In genomic region chr3:178486903-178487302, GRCh38 we compare ENCODE assay signal across 23 cellular contexts. TPM values are rescaled to one million over a fixed set of nuclear protein-coding genes. Genes with fewer than 3 reads are reported as not detected.
DNase-seq lines count a peak whose midpoint lies in the region; ATAC-seq and TF ChIP-seq lines count a peak whose summit lies in the region.
"Had no signal": no experiment of that assay in that cellular context is flagged by ENCODE, and none has a peak within 500 bp of the region (broad histone marks: within the 10 kb centered on the region; RNA-seq: fewer than 3 reads in every experiment).

No MANE protein-coding gene starts in this region.

- no peaks in the 10 kb centered on the region for H3K27me3 ChIP-seq in H9 (ENCODE audit: insufficient read depth, low read length)
- H3K27me3 ChIP-seq: BLaER1 treated with 17β-estradiol and CSF1 and Interleukin-3, amounts not matched to agents 10 nM and 100 nM had no signal

- H3K27ac Mint-ChIP-seq in H9 = peak overlapping the region; percentile 13 to 88 (median 24); a peak in 3 of 7 replicates
- H3K27ac Mint-ChIP-seq in WTC11 = peak overlapping the region; percentile 84
- peak overlapping the region; percentile 73 for H3K27ac Mint-ChIP-seq in nephron progenitor cell
- H3K27ac Mint-ChIP-seq in activated CD8-positive, alpha-beta T cell treated with anti-CD3 and anti-CD28 coated beads, Interleukin-2, amount 10 ng/mL, durations not matched to agents 7 days and 5 days = no peak overlapping the region
- H3K27ac Mint-ChIP-seq: CD4-positive, alpha-beta memory T cell; HFFc6 had no signal

- H3K9me3 Mint-ChIP-seq in H9 (no peaks in the 10 kb centered on the region), WTC11 (no peaks in the 10 kb centered on the region), nephron progenitor cell (no peaks in the 10 kb centered on the region)
- H3K9me3 Mint-ChIP-seq in activated CD8-positive, alpha-beta T cell treated with anti-CD3 and anti-CD28 coated beads, Interleukin-2, amount 10 ng/mL, durations not matched to agents 7 days and 5 days (ENCODE audit: insufficient read depth) = no peaks in the 10 kb centered on the region
- H3K9me3 Mint-ChIP-seq: CD4-positive, alpha-beta memory T cell had no signal

- no peak overlapping the region for H3K4me3 Mint-ChIP-seq in H9
- no peak overlapping the region for H3K4me3 Mint-ChIP-seq in WTC11
- H3K4me3 Mint-ChIP-seq in nephron progenitor cell = no peak overlapping the region
- no peak overlapping the region for H3K4me3 Mint-ChIP-seq in activated CD8-positive, alpha-beta T cell treated with anti-CD3 and anti-CD28 coated beads, Interleukin-2, amount 10 ng/mL, durations not matched to agents 7 days and 5 days
- H3K4me3 Mint-ChIP-seq: CD4-positive, alpha-beta memory T cell; HFFc6 had no signal

- H2AFZ ChIP-seq in H9 (ENCODE audit: low read length) = no peak overlapping the region
- H2AFZ ChIP-seq: GM23248 had no signal

- H2BK20ac ChIP-seq in H9 (ENCODE audit: low read depth, low read length, poor library complexity, severe bottlenecking) = no peak overlapping the region

- H3K36me3 Mint-ChIP-seq in H9 (ENCODE audit: insufficient read depth in 1 of 3, low read depth in 3 of 3) (no peaks in the 10 kb centered on the region), WTC11 (no peaks in the 10 kb centered on the region), nephron progenitor cell (ENCODE audit: low read depth) (no peaks in the 10 kb centered on the region)
- H3K36me3 Mint-ChIP-seq in activated CD8-positive, alpha-beta T cell treated with anti-CD3 and anti-CD28 coated beads, Interleukin-2, amount 10 ng/mL, durations not matched to agents 7 days and 5 days (ENCODE audit: low read depth) = no peaks in the 10 kb centered on the region
- H3K36me3 Mint-ChIP-seq: CD4-positive, alpha-beta memory T cell had no signal

- no peaks in the 10 kb centered on the region for H3K9me3 ChIP-seq in H9 (ENCODE audit: control insufficient read depth, low read depth, low read length)
- H3K9me3 ChIP-seq: A549; BE2C; BLaER1 treated with 17β-estradiol and CSF1 and Interleukin-3, amounts not matched to agents 10 nM and 100 nM; HAP-1 had no signal

- H2BK5ac ChIP-seq in H9 (ENCODE audit: insufficient read length, low read length) = no peak overlapping the region

- H3K4me2 ChIP-seq in H9 (ENCODE audit: insufficient read depth, insufficient read length, low read length) = no peak overlapping the region
- H3K4me2 ChIP-seq: A549; BLaER1 treated with 17β-estradiol and CSF1 and Interleukin-3, amounts not matched to agents 10 nM and 100 nM had no signal

- no peak overlapping the region for H3K56ac ChIP-seq in H9 (ENCODE audit: insufficient read length, low read depth, low read length)

- POLR2A ChIA-PET in WTC11 (lab: Charles Lee) = no interaction called here
- POLR2A ChIA-PET in activated CD8-positive, alpha-beta T cell treated with anti-CD3 and anti-CD28 coated beads, Interleukin-2, amount 10 ng/mL, durations not matched to agents 7 days and 5 days (lab: Charles Lee) = no interaction called here

- no peak overlapping the region for H3K23ac ChIP-seq in H9 (ENCODE audit: insufficient read length, low read depth, low read length)

- CTCF ChIA-PET in WTC11 (lab: Charles Lee) = no interaction called here
- CTCF ChIA-PET in activated CD8-positive, alpha-beta T cell treated with anti-CD3 and anti-CD28 coated beads, Interleukin-2, amount 10 ng/mL, durations not matched to agents 7 days and 5 days (lab: Charles Lee) = no interaction called here

- no peak overlapping the region for H4K8ac ChIP-seq in H9 (replicated peaks; ENCODE audit: insufficient read length, low read depth, low read length)

- no peak overlapping the region for H3K27ac ChIP-seq in H9 (ENCODE audit: insufficient read length, low read depth, low read length)
- H3K27ac ChIP-seq: A549; BLaER1 treated with 17β-estradiol and CSF1 and Interleukin-3, amounts not matched to agents 10 nM and 100 nM; GM23248 had no signal

- H3K27me3 Mint-ChIP-seq in H9 (ENCODE audit: low read depth) (no peaks in the 10 kb centered on the region), WTC11 (ENCODE audit: low read depth) (no peaks in the 10 kb centered on the region), nephron progenitor cell (ENCODE audit: low read depth, poor library complexity) (peaks cover 4% of the 10 kb centered on the region)
- no peaks in the 10 kb centered on the region for H3K27me3 Mint-ChIP-seq in activated CD8-positive, alpha-beta T cell treated with anti-CD3 and anti-CD28 coated beads, Interleukin-2, amount 10 ng/mL, durations not matched to agents 7 days and 5 days (ENCODE audit: low read depth)

- H3K4ac ChIP-seq in H9 (ENCODE audit: low read depth, low read length) = no peak overlapping the region

- H2BK120ac ChIP-seq in H9 (ENCODE audit: low read depth, low read length, poor library complexity, severe bottlenecking) = no peak overlapping the region

- H3K4me1 ChIP-seq in H9 (ENCODE audit: insufficient read depth, low read length) = no peaks in the 10 kb centered on the region; the same call in 1 of the 2 replicates
- H3K4me1 ChIP-seq: A549, BE2C had no signal

- H2AK5ac ChIP-seq in H9 (ENCODE audit: insufficient read length, low read length) = no peak overlapping the region

- no peak overlapping the region for H3K18ac ChIP-seq in H9 (ENCODE audit: insufficient read length, low read depth, low read length)

- H3K4me1 Mint-ChIP-seq in H9 (peaks cover 9% of the 10 kb centered on the region in 2 experiments), WTC11 (peaks cover 20% of the 10 kb centered on the region), nephron progenitor cell (peaks cover 20% of the 10 kb centered on the region)
- no peaks in the 10 kb centered on the region for H3K4me1 Mint-ChIP-seq in activated CD8-positive, alpha-beta T cell treated with anti-CD3 and anti-CD28 coated beads, Interleukin-2, amount 10 ng/mL, durations not matched to agents 7 days and 5 days (ENCODE audit: low read depth)
- H3K4me1 Mint-ChIP-seq: CD4-positive, alpha-beta memory T cell had no signal

- ATAC-seq in WTC11 (peak; percentile 66), omental fat pad (ENCODE audit: low FRiP score) (no peak)
- ATAC-seq in activated CD8-positive, alpha-beta T cell treated with anti-CD3 and anti-CD28 coated beads, Interleukin-2, amount 10 ng/mL, durations not matched to agents 7 days and 5 days = no peak
- ATAC-seq: A549 had no signal

- H3K23me2 ChIP-seq in H9 (ENCODE audit: insufficient read length, low read depth, low read length, poor library complexity, severe bottlenecking) = no peaks in the 10 kb centered on the region

- no peaks in the 10 kb centered on the region for H3K79me2 ChIP-seq in H9 (ENCODE audit: insufficient read depth, low read length)

- no peak overlapping the region for H4K5ac ChIP-seq in H9 (ENCODE audit: insufficient read length, low read depth, low read length)

- H3K79me1 ChIP-seq in H9 (ENCODE audit: insufficient read depth, low read depth, low read length, poor library complexity, severe bottlenecking) = no peaks in the 10 kb centered on the region

- no peak overlapping the region for H2BK15ac ChIP-seq in H9 (ENCODE audit: low read depth, low read length)

- no peak overlapping the region for H2BK12ac ChIP-seq in H9 (ENCODE audit: insufficient read length, low read depth, low read length)

- H3K9ac ChIP-seq in H9 (ENCODE audit: extremely low read depth, insufficient read length, low read length) = no peak overlapping the region
- H3K9ac ChIP-seq: BLaER1 treated with 17β-estradiol and CSF1 and Interleukin-3, amounts not matched to agents 10 nM and 100 nM; GM23248 had no signal

- H3K14ac ChIP-seq in H9 (ENCODE audit: insufficient read depth, low read length) = no peak overlapping the region

- H4K20me1 ChIP-seq in H9 (ENCODE audit: control insufficient read depth, insufficient read depth, insufficient read length) = no peaks in the 10 kb centered on the region
- H4K20me1 ChIP-seq: BLaER1 treated with 17β-estradiol and CSF1 and Interleukin-3, amounts not matched to agents 10 nM and 100 nM had no signal

- DNase-seq in H9 = no peak
- no peak for DNase-seq in WTC11 (ENCODE audit: low spot score)
- no peak for DNase-seq in nephron progenitor cell
- no peak for DNase-seq in activated CD8-positive, alpha-beta T cell treated with anti-CD3 and anti-CD28 coated beads, Interleukin-2, amount 10 ng/mL, durations not matched to agents 7 days and 5 days
- DNase-seq in omental fat pad (ENCODE audit: low spot score) = no peak
- no peak for DNase-seq in kidney glomerular epithelial cell (lab: John Stamatoyannopoulos, UW)
- DNase-seq: 8988T; ACHN; AML-193; BE2C; Calu3; CD4-positive, alpha-beta memory T cell; COR-L47; DMS53; DMS79 treated with DMSO at 0.1 percent for 48 hours; GF-D8; GM23248; HFFc6 had no signal

- TF ChIP-seq CTCF in H9 (conservative IDR thresholded peaks at IDR 0.05) (no peak), WTC11 (IDR thresholded peaks at IDR 0.05) (no peak), nephron progenitor cell (IDR thresholded peaks at IDR 0.05) (no peak), omental fat pad (IDR thresholded peaks at IDR 0.05) (no peak)

- no peak overlapping the region for H4K91ac ChIP-seq in H9 (ENCODE audit: insufficient read length, low read depth, low read length)

- no peak overlapping the region for H3T11ph ChIP-seq in H9 (ENCODE audit: low read length)

TF ChIP-seq in WTC11, 78 proteins besides CTCF, POLR2A, EP300 and RAD21 (continues in another document):
- TF ChIP-seq CDX4 (CRISPR knock-in tag; IDR thresholded peaks at IDR 0.05; ENCODE audit: borderline replicate concordance) = no peak
- no peak for TF ChIP-seq ZNF219 (CRISPR knock-in tag; IDR thresholded peaks at IDR 0.05; ENCODE audit: borderline replicate concordance)
- no peak for TF ChIP-seq FOXK1 (CRISPR knock-in tag; IDR thresholded peaks at IDR 0.05)

RNA-seq across cellular contexts. Expression of gene KCNMB2, which starts 49.3 kb away (rescaled TPM):
- total RNA-seq in H9 (2021) = not detected in 2 replicates
- total RNA-seq in WTC11 (2021) = not detected in 3 replicates
- total RNA-seq in activated CD8-positive, alpha-beta T cell treated with anti-CD3 and anti-CD28 coated beads, Interleukin-2, amount 10 ng/mL, durations not matched to agents 7 days and 5 days = not detected
- under 1 TPM in 2 of 4 donors, not detected in 2; 0.24 to 0.65 TPM for total RNA-seq in omental fat pad
- total RNA-seq: Calu3; CD4-positive, alpha-beta memory T cell; G401; GM23248; H4; HFFc6 had no signal
